1 cellular context compared by ENCODE assay signal in the genomic region with DNA sequence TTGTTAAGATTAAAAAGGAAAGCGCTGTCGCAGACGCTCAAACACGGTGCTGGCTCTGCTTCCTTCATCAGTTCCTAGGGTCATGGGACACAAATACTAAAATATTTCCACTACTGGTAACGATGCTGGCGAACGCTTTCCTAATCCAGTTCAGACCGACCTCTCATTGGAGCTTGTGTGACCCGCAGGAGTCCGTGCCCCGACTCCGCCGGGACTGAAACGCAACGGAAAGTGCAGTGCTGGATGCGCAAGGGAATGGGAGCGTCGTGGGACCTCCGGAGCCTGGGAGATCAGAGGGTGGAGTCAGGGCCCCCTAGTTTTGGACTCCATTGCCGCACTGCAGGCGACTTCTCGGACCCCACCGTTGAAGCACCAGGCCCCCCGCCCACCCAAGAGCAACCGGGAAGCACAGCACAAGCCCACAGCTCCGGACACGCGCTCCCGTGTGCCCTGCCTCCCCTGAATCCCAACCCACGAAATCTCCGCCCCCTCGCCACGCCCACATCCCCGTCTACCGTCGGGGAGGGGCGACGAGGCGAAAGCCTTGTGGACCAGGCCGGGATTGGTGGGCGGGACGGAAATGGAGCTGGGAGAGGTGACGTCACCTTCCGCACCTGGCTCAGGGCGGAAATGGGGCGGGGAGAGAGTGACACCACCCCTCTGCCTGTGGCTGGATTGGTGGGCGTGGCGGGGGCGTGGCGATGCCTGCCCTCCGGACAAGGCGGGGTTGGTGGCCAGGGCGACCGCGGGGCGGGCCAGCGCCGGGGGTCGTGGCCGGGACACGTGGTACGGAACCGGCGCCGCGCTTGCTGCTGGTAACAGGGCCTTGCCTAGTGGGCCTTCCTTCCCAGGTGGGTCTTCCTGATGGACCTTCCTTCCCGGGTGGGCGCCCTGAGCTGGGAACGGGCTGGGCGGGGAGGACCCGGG.
TF ChIP-seq lines count a peak whose summit lies in the region.

A gene (plus strand): TSS at position 783 of the 927 bp plus-strand sequence. CDS start 3,611 bp downstream, outside the sequence.

TF ChIP-seq in K562, 482 proteins besides CTCF, POLR2A, EP300 and RAD21 (continued from another document and continues in another):
- TF ChIP-seq, protein P1, sequence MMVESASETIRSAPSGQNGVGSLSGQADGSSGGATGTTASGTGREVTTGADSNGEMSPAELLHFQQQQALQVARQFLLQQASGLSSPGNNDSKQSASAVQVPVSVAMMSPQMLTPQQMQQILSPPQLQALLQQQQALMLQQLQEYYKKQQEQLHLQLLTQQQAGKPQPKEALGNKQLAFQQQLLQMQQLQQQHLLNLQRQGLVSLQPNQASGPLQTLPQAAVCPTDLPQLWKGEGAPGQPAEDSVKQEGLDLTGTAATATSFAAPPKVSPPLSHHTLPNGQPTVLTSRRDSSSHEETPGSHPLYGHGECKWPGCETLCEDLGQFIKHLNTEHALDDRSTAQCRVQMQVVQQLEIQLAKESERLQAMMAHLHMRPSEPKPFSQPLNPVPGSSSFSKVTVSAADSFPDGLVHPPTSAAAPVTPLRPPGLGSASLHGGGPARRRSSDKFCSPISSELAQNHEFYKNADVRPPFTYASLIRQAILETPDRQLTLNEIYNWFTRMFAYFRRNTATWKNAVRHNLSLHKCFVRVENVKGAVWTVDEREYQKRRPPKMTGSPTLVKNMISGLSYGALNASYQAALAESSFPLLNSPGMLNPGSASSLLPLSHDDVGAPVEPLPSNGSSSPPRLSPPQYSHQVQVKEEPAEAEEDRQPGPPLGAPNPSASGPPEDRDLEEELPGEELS (CRISPR knock-in tag; IDR thresholded peaks at IDR 0.05; ENCODE audit: borderline replicate concordance) = no peak
- no peak for TF ChIP-seq TEAD2 (tag; IDR thresholded peaks at IDR 0.05)
- TF ChIP-seq WHSC1 (IDR thresholded peaks at IDR 0.05; ENCODE audit: low read length) = no peak
- no peak for TF ChIP-seq PTBP1 (IDR thresholded peaks at IDR 0.05; ENCODE audit: low read depth, low read length)
- no peak for TF ChIP-seq PCBP1 (IDR thresholded peaks at IDR 0.05; ENCODE audit: low read depth, low read length, poor library complexity, severe bottlenecking)
- no peak for TF ChIP-seq POLR3A (IDR thresholded peaks at IDR 0.05; ENCODE audit: borderline replicate concordance, extremely low read depth, insufficient read depth, insufficient read length)
- no peak for TF ChIP-seq ZNF212 (CRISPR knock-in tag; IDR thresholded peaks at IDR 0.05)
- TF ChIP-seq, protein P2, sequence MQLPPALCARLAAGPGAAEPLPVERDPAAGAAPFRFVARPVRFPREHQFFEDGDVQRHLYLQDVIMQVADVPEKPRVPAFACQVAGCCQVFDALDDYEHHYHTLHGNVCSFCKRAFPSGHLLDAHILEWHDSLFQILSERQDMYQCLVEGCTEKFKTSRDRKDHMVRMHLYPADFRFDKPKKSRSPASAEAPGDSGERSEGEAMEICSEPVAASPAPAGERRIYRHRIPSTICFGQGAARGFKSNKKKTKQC (CRISPR knock-in tag; IDR thresholded peaks at IDR 0.05) = 0 out of 2 replicates have a peak, but pooled peaks have one; percentile 8
- no peak for TF ChIP-seq KLF16 (IDR thresholded peaks at IDR 0.05)
- TF ChIP-seq NELFE (IDR thresholded peaks at IDR 0.05; ENCODE audit: insufficient read depth, insufficient read length) = no peak
- no peak for TF ChIP-seq RBM17 (IDR thresholded peaks at IDR 0.05; ENCODE audit: borderline replicate concordance, low read depth, low read length)
- no peak for TF ChIP-seq TFAM (CRISPR knock-in tag; conservative IDR thresholded peaks at IDR 0.05)
- no peak for TF ChIP-seq ZNF444 (CRISPR knock-in tag; IDR thresholded peaks at IDR 0.05)
- TF ChIP-seq ZNF79 (CRISPR knock-in tag; IDR thresholded peaks at IDR 0.05; ENCODE audit: low read depth) = no peak
- no peak for TF ChIP-seq ASH1L (IDR thresholded peaks at IDR 0.05; ENCODE audit: borderline replicate concordance, low read depth, partially characterized antibody)
- TF ChIP-seq ZNF311 (CRISPR knock-in tag; IDR thresholded peaks at IDR 0.05) = no peak
- no peak for TF ChIP-seq CHD2 (IDR thresholded peaks at IDR 0.05; ENCODE audit: low read depth, low read length)
- TF ChIP-seq SMC3 (conservative IDR thresholded peaks at IDR 0.05; ENCODE audit: insufficient read depth, low read depth, low read length) = no peak
- no peak for TF ChIP-seq GTF2A2 (tag; IDR thresholded peaks at IDR 0.05)
- TF ChIP-seq E2F3 (CRISPR knock-in tag; IDR thresholded peaks at IDR 0.05) = no peak
- TF ChIP-seq, protein P3, sequence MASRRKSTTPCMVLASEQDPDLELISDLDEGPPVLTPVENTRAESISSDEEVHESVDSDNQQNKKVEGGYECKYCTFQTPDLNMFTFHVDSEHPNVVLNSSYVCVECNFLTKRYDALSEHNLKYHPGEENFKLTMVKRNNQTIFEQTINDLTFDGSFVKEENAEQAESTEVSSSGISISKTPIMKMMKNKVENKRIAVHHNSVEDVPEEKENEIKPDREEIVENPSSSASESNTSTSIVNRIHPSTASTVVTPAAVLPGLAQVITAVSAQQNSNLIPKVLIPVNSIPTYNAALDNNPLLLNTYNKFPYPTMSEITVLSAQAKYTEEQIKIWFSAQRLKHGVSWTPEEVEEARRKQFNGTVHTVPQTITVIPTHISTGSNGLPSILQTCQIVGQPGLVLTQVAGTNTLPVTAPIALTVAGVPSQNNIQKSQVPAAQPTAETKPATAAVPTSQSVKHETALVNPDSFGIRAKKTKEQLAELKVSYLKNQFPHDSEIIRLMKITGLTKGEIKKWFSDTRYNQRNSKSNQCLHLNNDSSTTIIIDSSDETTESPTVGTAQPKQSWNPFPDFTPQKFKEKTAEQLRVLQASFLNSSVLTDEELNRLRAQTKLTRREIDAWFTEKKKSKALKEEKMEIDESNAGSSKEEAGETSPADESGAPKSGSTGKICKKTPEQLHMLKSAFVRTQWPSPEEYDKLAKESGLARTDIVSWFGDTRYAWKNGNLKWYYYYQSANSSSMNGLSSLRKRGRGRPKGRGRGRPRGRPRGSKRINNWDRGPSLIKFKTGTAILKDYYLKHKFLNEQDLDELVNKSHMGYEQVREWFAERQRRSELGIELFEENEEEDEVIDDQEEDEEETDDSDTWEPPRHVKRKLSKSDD (conservative IDR thresholded peaks at IDR 0.05; ENCODE audit: low read length) = no peak
- no peak for TF ChIP-seq ZNF830 (CRISPR knock-in tag; IDR thresholded peaks at IDR 0.05)
- no peak for TF ChIP-seq ADNP (tag; IDR thresholded peaks at IDR 0.05)
- TF ChIP-seq, protein P4, sequence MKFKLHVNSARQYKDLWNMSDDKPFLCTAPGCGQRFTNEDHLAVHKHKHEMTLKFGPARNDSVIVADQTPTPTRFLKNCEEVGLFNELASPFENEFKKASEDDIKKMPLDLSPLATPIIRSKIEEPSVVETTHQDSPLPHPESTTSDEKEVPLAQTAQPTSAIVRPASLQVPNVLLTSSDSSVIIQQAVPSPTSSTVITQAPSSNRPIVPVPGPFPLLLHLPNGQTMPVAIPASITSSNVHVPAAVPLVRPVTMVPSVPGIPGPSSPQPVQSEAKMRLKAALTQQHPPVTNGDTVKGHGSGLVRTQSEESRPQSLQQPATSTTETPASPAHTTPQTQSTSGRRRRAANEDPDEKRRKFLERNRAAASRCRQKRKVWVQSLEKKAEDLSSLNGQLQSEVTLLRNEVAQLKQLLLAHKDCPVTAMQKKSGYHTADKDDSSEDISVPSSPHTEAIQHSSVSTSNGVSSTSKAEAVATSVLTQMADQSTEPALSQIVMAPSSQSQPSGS (CRISPR knock-in tag; IDR thresholded peaks at IDR 0.05) = peak; percentile 95
- TF ChIP-seq RBM39 (optimal IDR thresholded peaks at IDR 0.05; ENCODE audit: low read depth, low read length) = no peak
- peak in 1 of 2 experiments; percentile 89; a peak in 1 of 4 replicates for TF ChIP-seq HDAC1 (IDR thresholded peaks at IDR 0.05)
- TF ChIP-seq FOXK2 (conservative IDR thresholded peaks at IDR 0.05 in 1 of 2, IDR thresholded peaks at IDR 0.05 in 1 of 2; ENCODE audit: low read depth in 2 of 2) = peak in 1 of 2 experiments; percentile 79; a peak in 1 of 4 replicates
- TF ChIP-seq TAF15 (IDR thresholded peaks at IDR 0.05; ENCODE audit: low read depth, low read length) = no peak
- no peak for TF ChIP-seq ARHGAP35 (IDR thresholded peaks at IDR 0.05; ENCODE audit: partially characterized antibody)
- TF ChIP-seq, protein P5, sequence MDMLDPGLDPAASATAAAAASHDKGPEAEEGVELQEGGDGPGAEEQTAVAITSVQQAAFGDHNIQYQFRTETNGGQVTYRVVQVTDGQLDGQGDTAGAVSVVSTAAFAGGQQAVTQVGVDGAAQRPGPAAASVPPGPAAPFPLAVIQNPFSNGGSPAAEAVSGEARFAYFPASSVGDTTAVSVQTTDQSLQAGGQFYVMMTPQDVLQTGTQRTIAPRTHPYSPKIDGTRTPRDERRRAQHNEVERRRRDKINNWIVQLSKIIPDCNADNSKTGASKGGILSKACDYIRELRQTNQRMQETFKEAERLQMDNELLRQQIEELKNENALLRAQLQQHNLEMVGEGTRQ (CRISPR knock-in tag; IDR thresholded peaks at IDR 0.05) = peak; percentile 88
- peak; percentile 63 for TF ChIP-seq HNRNPLL (IDR thresholded peaks at IDR 0.05; ENCODE audit: low read depth, low read length, poor library complexity, severe bottlenecking)
- TF ChIP-seq ZNF785 (CRISPR knock-in tag; IDR thresholded peaks at IDR 0.05) = no peak
- TF ChIP-seq SRSF3 (IDR thresholded peaks at IDR 0.05; ENCODE audit: insufficient read depth, low read length) = no peak
- TF ChIP-seq BACH1 (tag; IDR thresholded peaks at IDR 0.05) = no peak
- TF ChIP-seq HNRNPH1 (optimal IDR thresholded peaks at IDR 0.05; ENCODE audit: low read depth, low read length) = no peak
- no peak for TF ChIP-seq IRF2 (CRISPR knock-in tag; IDR thresholded peaks at IDR 0.05)
- TF ChIP-seq, protein P6, sequence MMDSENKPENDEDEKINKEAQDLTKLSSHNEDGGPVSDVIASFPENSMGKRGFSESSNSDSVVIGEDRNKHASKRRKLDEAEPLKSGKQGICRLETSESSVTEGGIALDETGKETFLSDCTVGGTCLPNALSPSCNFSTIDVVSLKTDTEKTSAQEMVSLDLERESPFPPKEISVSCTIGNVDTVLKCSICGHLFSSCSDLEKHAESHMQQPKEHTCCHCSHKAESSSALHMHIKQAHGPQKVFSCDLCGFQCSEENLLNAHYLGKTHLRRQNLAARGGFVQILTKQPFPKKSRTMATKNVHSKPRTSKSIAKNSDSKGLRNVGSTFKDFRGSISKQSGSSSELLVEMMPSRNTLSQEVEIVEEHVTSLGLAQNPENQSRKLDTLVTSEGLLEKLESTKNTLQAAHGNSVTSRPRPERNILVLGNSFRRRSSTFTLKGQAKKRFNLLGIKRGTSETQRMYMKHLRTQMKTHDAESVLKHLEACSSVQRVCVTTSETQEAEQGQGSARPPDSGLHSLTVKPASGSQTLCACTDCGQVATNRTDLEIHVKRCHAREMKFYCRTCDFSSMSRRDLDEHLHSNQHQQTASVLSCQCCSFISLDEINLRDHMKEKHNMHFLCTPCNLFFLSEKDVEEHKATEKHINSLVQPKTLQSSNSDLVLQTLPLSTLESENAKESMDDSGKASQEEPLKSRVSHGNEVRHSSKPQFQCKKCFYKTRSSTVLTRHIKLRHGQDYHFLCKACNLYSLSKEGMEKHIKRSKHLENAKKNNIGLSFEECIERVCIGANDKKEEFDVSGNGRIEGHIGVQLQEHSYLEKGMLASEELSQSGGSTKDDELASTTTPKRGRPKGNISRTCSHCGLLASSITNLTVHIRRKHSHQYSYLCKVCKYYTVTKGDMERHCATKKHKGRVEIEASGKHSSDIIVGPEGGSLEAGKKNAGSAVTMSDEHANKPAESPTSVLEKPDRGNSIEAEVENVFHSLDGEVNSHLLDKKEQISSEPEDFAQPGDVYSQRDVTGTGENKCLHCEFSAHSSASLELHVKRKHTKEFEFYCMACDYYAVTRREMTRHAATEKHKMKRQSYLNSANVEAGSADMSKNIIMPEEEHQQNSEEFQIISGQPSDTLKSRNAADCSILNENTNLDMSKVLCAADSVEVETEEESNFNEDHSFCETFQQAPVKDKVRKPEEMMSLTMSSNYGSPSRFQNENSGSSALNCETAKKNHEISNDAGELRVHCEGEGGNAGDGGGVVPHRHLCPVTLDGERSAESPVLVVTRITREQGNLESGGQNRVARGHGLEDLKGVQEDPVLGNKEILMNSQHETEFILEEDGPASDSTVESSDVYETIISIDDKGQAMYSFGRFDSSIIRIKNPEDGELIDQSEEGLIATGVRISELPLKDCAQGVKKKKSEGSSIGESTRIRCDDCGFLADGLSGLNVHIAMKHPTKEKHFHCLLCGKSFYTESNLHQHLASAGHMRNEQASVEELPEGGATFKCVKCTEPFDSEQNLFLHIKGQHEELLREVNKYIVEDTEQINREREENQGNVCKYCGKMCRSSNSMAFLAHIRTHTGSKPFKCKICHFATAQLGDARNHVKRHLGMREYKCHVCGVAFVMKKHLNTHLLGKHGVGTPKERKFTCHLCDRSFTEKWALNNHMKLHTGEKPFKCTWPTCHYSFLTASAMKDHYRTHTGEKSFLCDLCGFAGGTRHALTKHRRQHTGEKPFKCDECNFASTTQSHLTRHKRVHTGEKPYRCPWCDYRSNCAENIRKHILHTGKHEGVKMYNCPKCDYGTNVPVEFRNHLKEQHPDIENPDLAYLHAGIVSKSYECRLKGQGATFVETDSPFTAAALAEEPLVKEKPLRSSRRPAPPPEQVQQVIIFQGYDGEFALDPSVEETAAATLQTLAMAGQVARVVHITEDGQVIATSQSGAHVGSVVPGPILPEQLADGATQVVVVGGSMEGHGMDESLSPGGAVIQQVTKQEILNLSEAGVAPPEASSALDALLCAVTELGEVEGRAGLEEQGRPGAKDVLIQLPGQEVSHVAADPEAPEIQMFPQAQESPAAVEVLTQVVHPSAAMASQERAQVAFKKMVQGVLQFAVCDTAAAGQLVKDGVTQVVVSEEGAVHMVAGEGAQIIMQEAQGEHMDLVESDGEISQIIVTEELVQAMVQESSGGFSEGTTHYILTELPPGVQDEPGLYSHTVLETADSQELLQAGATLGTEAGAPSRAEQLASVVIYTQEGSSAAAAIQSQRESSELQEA (IDR thresholded peaks at IDR 0.05; ENCODE audit: low read depth) = no peak
- TF ChIP-seq CBFA2T2 (conservative IDR thresholded peaks at IDR 0.05) = peak; percentile 39
- no peak for TF ChIP-seq SMAD3 (CRISPR knock-in tag; conservative IDR thresholded peaks at IDR 0.05)
- TF ChIP-seq SPI1 (IDR thresholded peaks at IDR 0.05; ENCODE audit: borderline replicate concordance, low read depth, low read length) = peak; percentile 42; the same call in 1 of the 2 replicates
- TF ChIP-seq DPF2 (IDR thresholded peaks at IDR 0.05) = 0 out of 2 replicates have a peak, but pooled peaks have one; percentile 44
- no peak for TF ChIP-seq IFI16 (CRISPR knock-in tag; IDR thresholded peaks at IDR 0.05)
- TF ChIP-seq, protein P7, sequence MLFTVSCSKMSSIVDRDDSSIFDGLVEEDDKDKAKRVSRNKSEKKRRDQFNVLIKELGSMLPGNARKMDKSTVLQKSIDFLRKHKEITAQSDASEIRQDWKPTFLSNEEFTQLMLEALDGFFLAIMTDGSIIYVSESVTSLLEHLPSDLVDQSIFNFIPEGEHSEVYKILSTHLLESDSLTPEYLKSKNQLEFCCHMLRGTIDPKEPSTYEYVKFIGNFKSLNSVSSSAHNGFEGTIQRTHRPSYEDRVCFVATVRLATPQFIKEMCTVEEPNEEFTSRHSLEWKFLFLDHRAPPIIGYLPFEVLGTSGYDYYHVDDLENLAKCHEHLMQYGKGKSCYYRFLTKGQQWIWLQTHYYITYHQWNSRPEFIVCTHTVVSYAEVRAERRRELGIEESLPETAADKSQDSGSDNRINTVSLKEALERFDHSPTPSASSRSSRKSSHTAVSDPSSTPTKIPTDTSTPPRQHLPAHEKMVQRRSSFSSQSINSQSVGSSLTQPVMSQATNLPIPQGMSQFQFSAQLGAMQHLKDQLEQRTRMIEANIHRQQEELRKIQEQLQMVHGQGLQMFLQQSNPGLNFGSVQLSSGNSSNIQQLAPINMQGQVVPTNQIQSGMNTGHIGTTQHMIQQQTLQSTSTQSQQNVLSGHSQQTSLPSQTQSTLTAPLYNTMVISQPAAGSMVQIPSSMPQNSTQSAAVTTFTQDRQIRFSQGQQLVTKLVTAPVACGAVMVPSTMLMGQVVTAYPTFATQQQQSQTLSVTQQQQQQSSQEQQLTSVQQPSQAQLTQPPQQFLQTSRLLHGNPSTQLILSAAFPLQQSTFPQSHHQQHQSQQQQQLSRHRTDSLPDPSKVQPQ (CRISPR knock-in tag; IDR thresholded peaks at IDR 0.05; ENCODE audit: borderline replicate concordance) = no peak
